In genomic region chr6:73683574-73683973, GRCh38 we compare ENCODE assay signal across 2 cellular contexts. TPM values are rescaled to one million over a fixed set of nuclear protein-coding genes. Genes with fewer than 3 reads are reported as not detected.
"Had no signal": no experiment of that assay in that cellular context is flagged by ENCODE, and none has a peak within 500 bp of the region (broad histone marks: within the 10 kb centered on the region; RNA-seq: fewer than 3 reads in every experiment).

No MANE protein-coding gene starts in this region.

RNA-seq across cellular contexts. Expression of gene CD109, which starts 12.4 kb away (rescaled TPM):
- total RNA-seq: HT-29 had no signal
- polyA plus RNA-seq: IgD-negative memory B cell had no signal
